Comparison of ENCODE assay signal across 1 cellular context in genomic region chr13:28796938-28797257, GRCh38.
TF ChIP-seq lines count a peak whose summit lies in the region.

No MANE protein-coding gene starts in this region.

TF ChIP-seq in GM12878, 131 proteins besides CTCF, POLR2A, EP300 and RAD21 (continued from another document):
- TF ChIP-seq SPI1 (IDR thresholded peaks at IDR 0.05; ENCODE audit: borderline replicate concordance, insufficient read depth, low read depth, low read length) (no peak), CBFB (IDR thresholded peaks at IDR 0.05; ENCODE audit: low read depth) (no peak), KDM1A (IDR thresholded peaks at IDR 0.05; ENCODE audit: borderline replicate concordance) (no peak), ZZZ3 (IDR thresholded peaks at IDR 0.05; ENCODE audit: control insufficient read depth, insufficient read length, low read depth) (no peak), RELB (IDR thresholded peaks at IDR 0.05; ENCODE audit: low read depth) (no peak), MEF2B (IDR thresholded peaks at IDR 0.05; ENCODE audit: partially characterized antibody, poor library complexity, severe bottlenecking) (no peak), YBX1 (IDR thresholded peaks at IDR 0.05) (no peak), NRF1 (conservative IDR thresholded peaks at IDR 0.05; ENCODE audit: low read depth, low read length) (no peak), ETV6 (conservative IDR thresholded peaks at IDR 0.05 in 1 of 2, IDR thresholded peaks at IDR 0.05 in 1 of 2; ENCODE audit: borderline replicate concordance in 1 of 2, low read depth in 1 of 2) (no peak), CBX5 (IDR thresholded peaks at IDR 0.05; ENCODE audit: low read depth) (no peak), CREB1 (IDR thresholded peaks at IDR 0.05; ENCODE audit: low read depth) (no peak)
